In genomic region chr11:107579169-107579568, GRCh38 we compare ENCODE assay signal across 3 cellular contexts. TPM values are rescaled to one million over a fixed set of nuclear protein-coding genes. Genes with fewer than 3 reads are reported as not detected.
"Had no signal": no experiment of that assay in that cellular context is flagged by ENCODE, and none has a peak within 500 bp of the region (broad histone marks: within the 10 kb centered on the region; RNA-seq: fewer than 3 reads in every experiment).

No MANE protein-coding gene starts in this region.

RNA-seq across cellular contexts. Expression of gene ELMOD1, which starts 11.8 kb away (rescaled TPM):
- total RNA-seq: HepG2, HT-29 had no signal
- polyA plus RNA-seq: HepG2, IgD-negative memory B cell had no signal
